Comparison of ENCODE assay signal across 34 cellular contexts in genomic region chr18:26455639-26456038, GRCh38.
"Had no signal": no experiment of that assay in that cellular context is flagged by ENCODE, and none has a peak within 500 bp of the region (broad histone marks: within the 10 kb centered on the region; RNA-seq: fewer than 3 reads in every experiment).

No MANE protein-coding gene starts in this region.

- H3K36me3 ChIP-seq: brain microvascular endothelial cell, breast epithelium had no signal

- DNase-seq: activated B cell treated with CpG ODN at 0.5 μM for 24 hours; activated CD4-positive, alpha-beta memory T cell treated with anti-CD3 and anti-CD28 coated beads for 36 hours; activated CD4-positive, alpha-beta T cell treated with anti-CD3 and anti-CD28 coated beads for 4 hours; activated CD4-positive, alpha-beta T cell treated with anti-CD3 and anti-CD28 coated beads, Interleukin-2, amount 10 ng/mL, durations not matched to agents 24 days and 14 days; activated CD4-positive, alpha-beta T cell treated with anti-CD3 and anti-CD28 coated beads, Interleukin-2, amount 50 U/mL, for 1 hour; activated CD4-positive, alpha-beta T cell treated with anti-CD3 and anti-CD28 coated beads, Interleukin-2, amount 50 U/mL, for 4 hours; activated CD4-positive, CD25-positive, alpha-beta regulatory T cell treated with anti-CD3 and anti-CD28 coated beads, Interleukin-2, amount 50 U/mL, for 72 hours; activated CD8-positive, alpha-beta memory T cell treated with anti-CD3 and anti-CD28 coated beads, Interleukin-2, amount 50 U/mL, for 4 hours; activated CD8-positive, alpha-beta T cell treated with anti-CD3 and anti-CD28 coated beads for 36 hours; activated effector memory CD4-positive, alpha-beta T cell treated with anti-CD3 and anti-CD28 coated beads, Interleukin-2, amount 50 U/mL, for 16 hours; activated gamma-delta T cell treated with Interleukin-2 at 50 U/mL for 16 hours; activated naive CD4-positive, alpha-beta T cell; activated naive CD4-positive, alpha-beta T cell treated with anti-CD3 and anti-CD28 coated beads for 36 hours; activated naive CD4-positive, alpha-beta T cell treated with anti-CD3 and anti-CD28 coated beads, Interleukin-2, amount 50 U/mL, for 16 hours; activated naive CD8-positive, alpha-beta T cell treated with anti-CD3 and anti-CD28 coated beads for 36 hours; activated T-cell treated with anti-CD3 and anti-CD28 coated beads for 4 hours; activated T-cell treated with anti-CD3 and anti-CD28 coated beads, Interleukin-2, amount 50 U/mL, for 1 hour; activated T-cell treated with anti-CD3 and anti-CD28 coated beads, Interleukin-2, amount 50 U/mL, for 4 hours; activated T-cell treated with anti-CD3 and anti-CD28 coated beads, Interleukin-2, amount 50 U/mL, for 72 hours; adrenal gland; amniotic stem cell; aorta; body of pancreas; brain microvascular endothelial cell; cerebellar nuclear complex; T-helper 1 cell; T-helper 2 cell; T-helper 9 cell had no signal

- H3K27me3 ChIP-seq: adrenal gland, body of pancreas, brain microvascular endothelial cell, breast epithelium had no signal

- H3K4me1 ChIP-seq: adrenal gland, breast epithelium had no signal

- ATAC-seq: activated CD8-positive, alpha-beta T cell treated with anti-CD3 and anti-CD28 coated beads for 36 hours; activated naive CD4-positive, alpha-beta T cell treated with anti-CD3 and anti-CD28 coated beads, Interleukin-2, amount 50 U/mL, for 72 hours; activated T-cell treated with anti-CD3 and anti-CD28 coated beads, Interleukin-2, amount 50 U/mL, for 4 hours; activated T-cell treated with anti-CD3 and anti-CD28 coated beads, Interleukin-2, amount 50 U/mL, for 72 hours; activated T-helper 17 cell treated with anti-CD3 and anti-CD28 coated beads, Interleukin-2, amount 50 U/mL, for 72 hours; body of pancreas had no signal

- H3K4me3 ChIP-seq: adrenal gland, body of pancreas, breast epithelium had no signal

- FAIRE-seq: astrocyte, TTC549 had no signal

- H3K27ac ChIP-seq: adrenal gland, body of pancreas, brain microvascular endothelial cell, breast epithelium, VCaP had no signal

- H3K9me3 ChIP-seq: adrenal gland, body of pancreas, breast epithelium had no signal
